In genomic region chr11:61361237-61361636, GRCh38 we compare ENCODE assay signal across 8 cellular contexts. TPM values are rescaled to one million over a fixed set of nuclear protein-coding genes. Genes with fewer than 3 reads are reported as not detected.
DNase-seq lines count a peak whose midpoint lies in the region; ATAC-seq and TF ChIP-seq lines count a peak whose summit lies in the region.

No MANE protein-coding gene starts in this region.

- ATAC-seq in HG02973 (IDR thresholded peaks at IDR 0.05; ENCODE audit: unreplicated experiment): no peak

- H3K9me3 ChIP-seq in breast epithelium: no peaks in the 10 kb centered on the region
- H3K9me3 ChIP-seq in mononuclear cell (ENCODE audit: low read depth, low read length): no peaks in the 10 kb centered on the region

- H3K4me1 ChIP-seq in breast epithelium (peaks cover 0 to 6% of the 10 kb centered on the region in 2 donors), mononuclear cell (ENCODE audit: insufficient read depth, low read length) (peaks cover 68% of the 10 kb centered on the region)

- no peak for TF ChIP-seq CTCF in breast epithelium (IDR thresholded peaks at IDR 0.05)

- intact Hi-C loops in breast epithelium (cut with DNase I; ENCODE audit: low total_unique reads): no loop called here

- no peak for TF ChIP-seq POLR2A in breast epithelium (IDR thresholded peaks at IDR 0.05)

- no peaks in the 10 kb centered on the region for H3K27me3 ChIP-seq in breast epithelium
- H3K27me3 ChIP-seq in mononuclear cell (ENCODE audit: insufficient read depth, low read length): no peaks in the 10 kb centered on the region

- peak overlapping the region; percentile 95 to 96 for H3K27ac ChIP-seq in breast epithelium

- no peaks in the 10 kb centered on the region for H3K36me3 ChIP-seq in breast epithelium

- peak; percentile 3 for DNase-seq in stimulated activated CD8-positive, alpha-beta memory T cell treated with anti-CD3 and anti-CD28 coated beads, Interleukin-15, amount 100 ng/mL, for 24 hours (ENCODE audit: low read depth)
- DNase-seq in stimulated activated CD8-positive, alpha-beta memory T cell treated with anti-CD3 and anti-CD28 coated beads, Interleukin-4, amount 100 ng/mL, for 48 hours: no peak
- DNase-seq in breast epithelium (ENCODE audit: low spot score in 2 of 2): no peak
- DNase-seq in T-helper 9 cell: no peak
- DNase-seq in activated CD4-positive, alpha-beta T cell treated with anti-CD3 and anti-CD28 coated beads for 48 hours: no peak
- no peak for DNase-seq in NCI-H82 (lab: John Stamatoyannopoulos, UW)

- peak overlapping the region; percentile 60 to 77 (median 73) for H3K4me3 ChIP-seq in breast epithelium
- peak overlapping the region; percentile 93 for H3K4me3 ChIP-seq in mononuclear cell (ENCODE audit: low read length)

RNA-seq across cellular contexts. Expression of gene CYB561A3, which starts 0.4 kb away (rescaled TPM):
- total RNA-seq in breast epithelium (10 to 100 TPM; 36.7 to 46.9 (median 44.3) TPM), mononuclear cell (46.4 TPM)

RNA-seq across cellular contexts. Expression of gene TMEM138, which starts 0.9 kb away (rescaled TPM):
- total RNA-seq in breast epithelium (10 to 100 TPM; 24.6 to 38.5 (median 32.8) TPM), mononuclear cell (40.5 TPM)

RNA-seq across cellular contexts. Expression of gene TKFC, which starts 28.2 kb away (rescaled TPM):
- 10 to 100 TPM; 15.2 to 34.4 (median 26.9) TPM for total RNA-seq in breast epithelium
- 18.5 TPM for total RNA-seq in mononuclear cell

RNA-seq across cellular contexts. Expression of gene DDB1, which starts 28.3 kb away (rescaled TPM):
- 100 to 1,000 TPM; 131 to 150 (median 145) TPM for total RNA-seq in breast epithelium
- total RNA-seq in mononuclear cell: 89.8 TPM

RNA-seq across cellular contexts. Expression of gene TMEM216, which starts 31.1 kb away (rescaled TPM):
- 10 to 100 TPM; 12.8 to 36.0 (median 27.5) TPM for total RNA-seq in breast epithelium
- total RNA-seq in mononuclear cell: 4.4 TPM
